In the genomic region with DNA sequence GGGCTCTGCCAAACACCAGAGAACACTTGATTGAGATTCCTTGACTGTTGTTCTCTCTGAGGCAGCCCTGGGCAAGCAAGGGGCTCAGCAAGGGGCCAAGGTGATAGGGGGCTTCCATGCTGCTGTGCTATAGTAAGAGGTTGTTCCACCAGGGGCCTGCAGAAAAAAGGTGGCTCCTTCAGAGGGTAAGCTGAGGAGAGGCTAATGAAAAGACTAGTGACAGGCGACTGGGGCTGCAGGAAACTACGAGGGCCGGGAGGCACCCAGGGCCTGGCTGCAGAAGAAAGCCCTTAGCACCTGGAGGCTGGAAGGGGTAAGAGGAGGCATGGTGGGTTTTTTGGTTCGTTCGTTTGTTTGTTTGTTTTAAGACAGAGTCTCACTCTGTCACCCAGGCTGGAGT, we compare ENCODE assay signal across 16 cellular contexts.
DNase-seq lines count a peak whose midpoint lies in the region; TF ChIP-seq lines count a peak whose summit lies in the region.
"Had no signal": no experiment of that assay in that cellular context is flagged by ENCODE, and none has a peak within 500 bp of the region (broad histone marks: within the 10 kb centered on the region; RNA-seq: fewer than 3 reads in every experiment).

No MANE protein-coding gene starts in this region.

- H3K36me3 Mint-ChIP-seq in brain: no peaks in the 10 kb centered on the region
- H3K36me3 Mint-ChIP-seq: CD8-positive, alpha-beta T cell had no signal

- H3K4ac ChIP-seq in trophoblast cell (ENCODE audit: low read depth, low read length): no peak overlapping the region

- DNase-seq in activated CD8-positive, alpha-beta memory T cell treated with anti-CD3 and anti-CD28 coated beads for 24 hours: peak; percentile 49
- DNase-seq in activated CD8-positive, alpha-beta memory T cell treated with anti-CD3 and anti-CD28 coated beads, Interleukin-2, amount 50 U/mL, for 4 hours: no peak
- DNase-seq in trophoblast cell (no peak), NCI-H2171 (lab: John Stamatoyannopoulos, UW) (no peak), COLO668 (lab: John Stamatoyannopoulos, UW; ENCODE audit: unreplicated experiment) (no peak), NCI-H774 (lab: John Stamatoyannopoulos, UW) (no peak)
- DNase-seq: DND-41, KBM-7, NCI-H1436 treated with DMSO at 0.1 percent for 48 hours, NCI-H2029 treated with DMSO at 0.1 percent for 48 hours, NCI-H510A had no signal

- H3K9ac ChIP-seq in trophoblast cell (ENCODE audit: low read length): no peak overlapping the region

- 87 to 90% methylated on average over 5 of the region's 5 CpGs for WGBS in esophagus, 2 donors
- no CpG with 5 or more reads among the region's 5 CpGs for WGBS in trophoblast cell (ENCODE audit: extremely low coverage, insufficient coverage, insufficient read length)

- H3K23ac ChIP-seq in trophoblast cell (ENCODE audit: low read length): no peak overlapping the region

- H3K9me3 ChIP-seq in esophagus (ENCODE audit: control insufficient read depth in 2 of 2, insufficient read depth in 1 of 2, low read depth in 1 of 2, low read length in 1 of 2) (peaks cover 0 to 2% of the 10 kb centered on the region in 2 donors), trophoblast cell (ENCODE audit: insufficient read depth, low read depth, low read length) (no peaks in the 10 kb centered on the region)

- H2AFZ ChIP-seq in trophoblast cell (ENCODE audit: insufficient read depth, low read length, poor library complexity): no peak overlapping the region

- H3K18ac ChIP-seq in trophoblast cell (ENCODE audit: low read length): no peak overlapping the region

- H3K14ac ChIP-seq in trophoblast cell (ENCODE audit: low read length): no peak overlapping the region

- no peak overlapping the region for H3K4me3 Mint-ChIP-seq in brain
- H3K4me3 Mint-ChIP-seq: CD8-positive, alpha-beta T cell had no signal

- peaks cover 1% of the 10 kb centered on the region for H3K79me1 ChIP-seq in trophoblast cell (ENCODE audit: low read length)

- H3K4me3 ChIP-seq in esophagus (ENCODE audit: low read depth in 1 of 2, low read length in 2 of 2): no peak overlapping the region
- no peak overlapping the region for H3K4me3 ChIP-seq in trophoblast cell (ENCODE audit: low read depth, low read length)

- no peaks in the 10 kb centered on the region for H3K27me3 ChIP-seq in esophagus (ENCODE audit: control insufficient read depth in 1 of 2, insufficient read depth in 2 of 2, low read length in 2 of 2)
- H3K27me3 ChIP-seq in trophoblast cell (ENCODE audit: insufficient read depth, low read length): no peaks in the 10 kb centered on the region

- H4K8ac ChIP-seq in trophoblast cell (ENCODE audit: low read depth, low read length): no peak overlapping the region

- peak overlapping the region; percentile 15 for H2BK120ac ChIP-seq in trophoblast cell (ENCODE audit: insufficient read depth, low read length, poor library complexity)

- no peak overlapping the region for H2AK5ac ChIP-seq in trophoblast cell (ENCODE audit: low read length)

- peak overlapping the region; percentile 50 for H2BK12ac ChIP-seq in trophoblast cell (ENCODE audit: low read length)

- H3K4me1 Mint-ChIP-seq in brain: peaks cover 52% of the 10 kb centered on the region

- H3K36me3 ChIP-seq in esophagus (ENCODE audit: control insufficient read depth in 2 of 2, insufficient read depth in 2 of 2, low read length in 1 of 2) (no peaks in the 10 kb centered on the region), trophoblast cell (ENCODE audit: control insufficient read depth in 1 of 2, insufficient read depth in 2 of 2, low read length in 2 of 2) (no peaks in the 10 kb centered on the region)

- H3K9me3 Mint-ChIP-seq in brain: peaks cover 0 to 6% (median 0%) of the 10 kb centered on the region in 5 experiments
- H3K9me3 Mint-ChIP-seq: CD8-positive, alpha-beta T cell had no signal

- H3K27ac ChIP-seq in esophagus (ENCODE audit: low read depth in 2 of 2, low read length in 1 of 2) (peak overlapping the region; percentile 6 to 56), trophoblast cell (ENCODE audit: low read depth, low read length) (no peak overlapping the region)
- H3K27ac ChIP-seq: 22Rv1 had no signal

- no peak overlapping the region for H2BK5ac ChIP-seq in trophoblast cell (ENCODE audit: low read depth, low read length, poor library complexity)

- H4K12ac ChIP-seq in trophoblast cell (ENCODE audit: low read depth, low read length): no peak overlapping the region

- no peaks in the 10 kb centered on the region for H3K79me2 ChIP-seq in trophoblast cell (ENCODE audit: control insufficient read depth, insufficient read depth, low read length, poor library complexity)

- no peak overlapping the region for H3K4me2 ChIP-seq in trophoblast cell (ENCODE audit: low read length)

- H3K4me1 ChIP-seq in esophagus (ENCODE audit: control insufficient read depth in 2 of 2, insufficient read depth in 2 of 2, low read length in 1 of 2) (peaks cover 4 to 12% of the 10 kb centered on the region in 2 donors), trophoblast cell (ENCODE audit: control insufficient read depth in 1 of 2, insufficient read depth in 2 of 2, low read length in 2 of 2) (peaks cover 15 to 24% of the 10 kb centered on the region in 2 experiments)

- H3K27me3 Mint-ChIP-seq in brain: peaks cover 2% of the 10 kb centered on the region

- no peak for TF ChIP-seq CTCF in brain (conservative IDR thresholded peaks at IDR 0.05)

- H4K91ac ChIP-seq in trophoblast cell (ENCODE audit: low read depth, low read length): no peak overlapping the region

- peak overlapping the region in 4 of 5 experiments; percentile 60 to 90 (median 80) for H3K27ac Mint-ChIP-seq in brain
- H3K27ac Mint-ChIP-seq: B cell; CD8-positive, alpha-beta T cell had no signal
